In genomic region chr21:34890724-34891609, GRCh38 we compare ENCODE assay signal across 8 cellular contexts.
A peak's percentile ranks its signal among the peaks of the same experiment; 100 is the strongest.
DNase-seq lines count a peak whose midpoint lies in the region; ATAC-seq, FAIRE-seq and TF ChIP-seq lines count a peak whose summit lies in the region.

No MANE protein-coding gene starts in this region.

- H2AFZ ChIP-seq in PC-9 (no peak overlapping the region), H1 (ENCODE audit: low read length) (0 out of 2 replicates have a peak overlapping the region, but pooled peaks have one; percentile 9)

- peak in 1 of 2 experiments; percentile 10; a peak in 1 of 4 replicates for TF ChIP-seq RAD21 in H1 (IDR thresholded peaks at IDR 0.05 in 1 of 2, conservative IDR thresholded peaks at IDR 0.05 in 1 of 2; ENCODE audit: low read depth in 2 of 2, low read length in 2 of 2)

- H3K36me3 ChIP-seq in PC-9 (ENCODE audit: low read depth) = peaks cover 8% of the 10 kb centered on the region; the same call in 1 of the 2 replicates
- H3K36me3 ChIP-seq in H1 (ENCODE audit: control insufficient read depth in 2 of 4, insufficient read depth in 4 of 4, low read length in 3 of 4) = no peaks in the 10 kb centered on the region; a peak in 1 of 8 replicates
- no peaks in the 10 kb centered on the region for H3K36me3 ChIP-seq in mucosa of stomach (ENCODE audit: control insufficient read depth, insufficient read depth, low read length)

- H3K9ac ChIP-seq in H1 (replicated peaks in 1 of 4; ENCODE audit: extremely low read depth in 1 of 4, low read depth in 3 of 4, low read length in 3 of 4) = no peak overlapping the region
- H3K9ac ChIP-seq in mucosa of stomach (ENCODE audit: low read length) = peak overlapping the region; percentile 91

- no peak overlapping the region for H2BK5ac ChIP-seq in H1 (ENCODE audit: low read depth, low read length)

- H3K27me3 ChIP-seq in PC-9 (ENCODE audit: insufficient read depth, low read depth) = no peaks in the 10 kb centered on the region
- peaks cover 30 to 68% (median 56%) of the 10 kb centered on the region in 4 experiments for H3K27me3 ChIP-seq in H1 (replicated peaks in 1 of 4; ENCODE audit: control insufficient read depth in 3 of 4, extremely low read depth in 1 of 4, insufficient read depth in 3 of 4, low read length in 3 of 4)
- peaks cover 5% of the 10 kb centered on the region for H3K27me3 ChIP-seq in mucosa of stomach (ENCODE audit: control insufficient read depth, insufficient read depth, low read length)

- no peak overlapping the region; the same call in 1 of the 2 replicates for H3K4me2 ChIP-seq in PC-9
- H3K4me2 ChIP-seq in H1 (ENCODE audit: insufficient read depth in 1 of 2, low read depth in 2 of 2, low read length in 2 of 2) = peak overlapping the region; percentile 84 to 97

- no peak overlapping the region for H3K4ac ChIP-seq in H1 (replicated peaks; ENCODE audit: insufficient read length, low read depth, low read length)

- TF ChIP-seq EP300 in H1 (IDR thresholded peaks at IDR 0.05; ENCODE audit: borderline replicate concordance in 1 of 2, low read depth in 2 of 2, low read length in 2 of 2) = no peak

- no peak overlapping the region for H3K14ac ChIP-seq in H1 (ENCODE audit: insufficient read length)

- TSS peak; percentile 33 for BruUV-seq in PC-9 (replicated peaks; lab: Mats Ljungman, UMichigan)

- H3K9me3 ChIP-seq in PC-9 (ENCODE audit: insufficient read depth, low read depth) = no peaks in the 10 kb centered on the region
- H3K9me3 ChIP-seq in H1 (ENCODE audit: insufficient read depth in 2 of 2, low read depth in 1 of 2, low read length in 1 of 2) = no peaks in the 10 kb centered on the region
- H3K9me3 ChIP-seq in mucosa of stomach (ENCODE audit: control insufficient read depth, low read length) = no peaks in the 10 kb centered on the region

- no peak for ATAC-seq in GM21529 (IDR thresholded peaks at IDR 0.05; ENCODE audit: unreplicated experiment)
- ATAC-seq in HG03457 (IDR thresholded peaks at IDR 0.05; ENCODE audit: unreplicated experiment) = no peak

- H3K56ac ChIP-seq in H1 (replicated peaks; ENCODE audit: insufficient read length, low read depth, low read length) = no peak overlapping the region

- DNase-seq in EL (peak; percentile 58), PC-9 (no peak), H1 (ENCODE audit: low read depth in 1 of 2, low spot score in 2 of 2) (peak in 1 of 2 experiments; percentile 67), RKO (ENCODE audit: low spot score) (no peak), superior temporal gyrus (ENCODE audit: extremely low spot score) (no peak)

- H4K20me1 ChIP-seq in PC-9 (ENCODE audit: insufficient read depth) (peaks cover 11% of the 10 kb centered on the region; the same call in 1 of the 2 replicates), H1 (replicated peaks in 1 of 2; ENCODE audit: control insufficient read depth in 1 of 2, insufficient read depth in 2 of 2, low read length in 2 of 2) (peaks cover 0 to 17% of the 10 kb centered on the region in 2 experiments)

- no peak overlapping the region for H2BK15ac ChIP-seq in H1 (ENCODE audit: low read length)

- CTCF ChIA-PET in PC-9 (lab: Charles Lee) = interaction anchor here (0.6 kb wide), 1 partner anchor 308 kb away, joined by 3 read pairs; no protein-coding TSS in a partner anchor
- CTCF ChIA-PET in H1 (lab: Charles Lee; ENCODE audit: partially characterized antibody) = interaction anchor here (0.7 to 3.0 kb wide), 8 partner anchors 14 to 949 kb away, joined by 3 to 13 read pairs (median 4); no protein-coding TSS in a partner anchor

- H2AK5ac ChIP-seq in H1 (ENCODE audit: low read depth, low read length) = no peak overlapping the region

- H2BK20ac ChIP-seq in H1 (ENCODE audit: low read length) = no peak overlapping the region

- intact Hi-C loops in PC-9 (cut with micrococcal nuclease; ENCODE audit: unreplicated experiment) = loop anchor here (1.0 to 5.0 kb wide), 5 partner anchors 76 to 1136 kb away; no protein-coding TSS in a partner anchor

- H2BK120ac ChIP-seq in H1 (replicated peaks; ENCODE audit: low read depth, low read length) = no peak overlapping the region

- H4K91ac ChIP-seq in H1 (replicated peaks; ENCODE audit: insufficient read length, low read length) = no peak overlapping the region

- no peak for TF ChIP-seq POLR2A in H1 (IDR thresholded peaks at IDR 0.05; ENCODE audit: control extremely low read depth in 1 of 2, low read depth in 2 of 2, low read length in 2 of 2)

- peaks cover 21% of the 10 kb centered on the region; the same call in 1 of the 2 replicates for H3K23me2 ChIP-seq in H1 (ENCODE audit: low read depth, low read length)

- no peaks in the 10 kb centered on the region for H3K9me2 ChIP-seq in PC-9 (ENCODE audit: insufficient read depth)

- no peak for FAIRE-seq in H1 (lab: Jason Lieb, UNC)

- POLR2A ChIA-PET in PC-9 (lab: Charles Lee; ENCODE audit: unreplicated experiment) = interaction anchor here (0.6 kb wide), 1 partner anchor 85 kb away, joined by 7 read pairs; no protein-coding TSS in a partner anchor
- POLR2A ChIA-PET in H1 (lab: Charles Lee; ENCODE audit: partially characterized antibody) = no interaction called here

- H3K4me1 ChIP-seq in PC-9 (replicated peaks; ENCODE audit: insufficient read depth) = no peaks in the 10 kb centered on the region
- H3K4me1 ChIP-seq in H1 (replicated peaks in 1 of 4; ENCODE audit: control insufficient read depth in 3 of 4, insufficient read depth in 4 of 4, low read length in 3 of 4) = peaks cover 0 to 12% (median 9%) of the 10 kb centered on the region in 4 experiments; a peak in 5 of 7 replicates
- H3K4me1 ChIP-seq in mucosa of stomach (ENCODE audit: control insufficient read depth, insufficient read depth, low read length) = no peaks in the 10 kb centered on the region

- H4K8ac ChIP-seq in H1 (ENCODE audit: extremely low read depth, insufficient read depth, low read length) = no peak overlapping the region

- peaks cover 27% of the 10 kb centered on the region for H3F3A ChIP-seq in PC-9 (ENCODE audit: insufficient read depth, low read depth)

- H3K79me2 ChIP-seq in PC-9 (ENCODE audit: low read depth) = peaks cover 28% of the 10 kb centered on the region
- no peaks in the 10 kb centered on the region for H3K79me2 ChIP-seq in H1 (ENCODE audit: control insufficient read depth in 1 of 2, insufficient read depth in 2 of 2, low read length in 2 of 2)

- 5% methylated on average over 60 of the region's 60 CpGs; no CpG with 5 or more reads in 1 of the 2 experiments for WGBS in H1 (ENCODE audit: extremely low coverage in 1 of 2, insufficient coverage in 1 of 2, insufficient read length in 1 of 2, insufficient replicate concordance in 2 of 2, low coverage in 1 of 2, low lambda C conversion rate in 2 of 2, missing lambda C conversion rate in 1 of 2), 2 experiments

- H3K27ac ChIP-seq in PC-9 (no peak overlapping the region), H1 (ENCODE audit: low read depth, low read length) (no peak overlapping the region)

- 0 out of 2 replicates have a peak overlapping the region, but pooled peaks have one; percentile 50 for H2BK12ac ChIP-seq in H1 (ENCODE audit: low read depth, low read length)

- TF ChIP-seq CTCF in PC-9 (conservative IDR thresholded peaks at IDR 0.05) (no peak), H1 (IDR thresholded peaks at IDR 0.05; ENCODE audit: control extremely low read depth in 1 of 3, insufficient read depth in 1 of 3, low read depth in 1 of 3, low read length in 3 of 3) (no peak)

- H3K18ac ChIP-seq in H1 (ENCODE audit: extremely low read depth, low read length) = no peak overlapping the region; the same call in 1 of the 2 replicates

- H3K23ac ChIP-seq in H1 (ENCODE audit: insufficient read length) = no peak overlapping the region

- H3K79me1 ChIP-seq in H1 (ENCODE audit: low read depth, low read length) = no peaks in the 10 kb centered on the region

- no peak overlapping the region for H4K5ac ChIP-seq in H1 (ENCODE audit: insufficient read length, low read depth, low read length)

- H3K4me3 ChIP-seq in PC-9 (no peak overlapping the region), H1 (ENCODE audit: extremely low read depth in 1 of 4, insufficient read depth in 2 of 4, low read depth in 3 of 4, low read length in 4 of 4) (peak overlapping the region; percentile 38 to 73 (median 51); a peak in 7 of 8 replicates), mucosa of stomach (ENCODE audit: low read length) (peak overlapping the region; percentile 57)

TF ChIP-seq in H1, 55 proteins besides CTCF, POLR2A, EP300 and RAD21:
- TF ChIP-seq RXRA (IDR thresholded peaks at IDR 0.05; ENCODE audit: insufficient read depth, low read depth, low read length) = no peak
- TF ChIP-seq TCF12 (IDR thresholded peaks at IDR 0.05; ENCODE audit: low read depth, low read length) = no peak
- TF ChIP-seq RNF2 (IDR thresholded peaks at IDR 0.05; ENCODE audit: borderline replicate concordance, low read depth, low read length, missing control alignments, poor library complexity, severe bottlenecking) = peak; percentile 52
- no peak for TF ChIP-seq ZNF274 (IDR thresholded peaks at IDR 0.05; ENCODE audit: borderline replicate concordance, extremely low read depth, low read length)
- peak; percentile 94 for TF ChIP-seq SUZ12 (IDR thresholded peaks at IDR 0.05; ENCODE audit: low read length)
- TF ChIP-seq NRF1 (IDR thresholded peaks at IDR 0.05; ENCODE audit: low read depth, low read length) = no peak
- TF ChIP-seq YY1 (IDR thresholded peaks at IDR 0.05; ENCODE audit: low read depth, low read length) = 0 out of 2 replicates have a peak, but pooled peaks have one; percentile 15
- TF ChIP-seq ASH2L (IDR thresholded peaks at IDR 0.05; ENCODE audit: low read length) = peak; percentile 39
- peak; percentile 20 for TF ChIP-seq KDM4A (IDR thresholded peaks at IDR 0.05; ENCODE audit: low read depth, low read length, severe bottlenecking)
- TF ChIP-seq EZH2 (IDR thresholded peaks at IDR 0.05; ENCODE audit: low read depth, low read length, severe bottlenecking) = peak; percentile 90
